ENCODE assay signal across 16 cellular contexts in the genomic region with DNA sequence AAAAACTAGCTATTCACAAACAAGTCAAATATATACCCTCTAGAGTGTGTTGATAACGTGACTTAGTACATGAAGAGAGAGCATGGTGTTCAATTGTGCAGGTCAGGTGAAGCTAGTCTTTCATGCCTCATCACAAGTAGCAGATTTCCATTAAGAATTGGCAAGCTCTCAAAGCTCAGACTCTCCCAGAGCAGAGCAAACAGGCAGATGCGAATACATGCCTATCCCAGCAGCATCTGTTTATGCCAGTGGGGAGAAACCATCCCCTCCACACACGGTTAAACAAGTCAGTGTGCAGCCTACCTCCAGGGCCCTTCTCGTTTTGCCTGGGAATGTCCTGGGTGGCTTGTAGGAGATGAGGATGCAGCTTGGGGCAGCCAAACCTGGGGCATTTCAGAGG.
DNase-seq lines count a peak whose midpoint lies in the region; ATAC-seq and TF ChIP-seq lines count a peak whose summit lies in the region.
"Had no signal": no experiment of that assay in that cellular context is flagged by ENCODE, and none has a peak within 500 bp of the region (broad histone marks: within the 10 kb centered on the region; RNA-seq: fewer than 3 reads in every experiment).

No MANE protein-coding gene starts in this region.

- H2BK120ac ChIP-seq in trophoblast cell (ENCODE audit: insufficient read depth, low read length, poor library complexity) = no peak overlapping the region

- no peak overlapping the region for H4K8ac ChIP-seq in trophoblast cell (ENCODE audit: low read depth, low read length)

- no peak overlapping the region for H3K4ac ChIP-seq in trophoblast cell (ENCODE audit: low read depth, low read length)

- H3K36me3 ChIP-seq in H7 (replicated peaks; ENCODE audit: control insufficient read depth, insufficient read depth, low read length) (no peaks in the 10 kb centered on the region), endodermal cell (ENCODE audit: control insufficient read depth, insufficient read depth, low read length) (no peaks in the 10 kb centered on the region), trophoblast cell (ENCODE audit: control insufficient read depth in 1 of 2, insufficient read depth in 2 of 2, low read length in 2 of 2) (no peaks in the 10 kb centered on the region)
- H3K36me3 ChIP-seq: colonic mucosa, heart left ventricle, spleen had no signal

- H3K27ac ChIP-seq in endodermal cell (ENCODE audit: low read depth, low read length) (no peak overlapping the region), trophoblast cell (ENCODE audit: low read depth, low read length) (no peak overlapping the region)
- H3K27ac ChIP-seq: colonic mucosa, heart left ventricle, spleen had no signal

- no peaks in the 10 kb centered on the region for H3K79me1 ChIP-seq in trophoblast cell (ENCODE audit: low read length)

- no peak for TF ChIP-seq CTCF in endodermal cell (conservative IDR thresholded peaks at IDR 0.05)

- WGBS in endodermal cell (ENCODE audit: insufficient coverage in 1 of 2, insufficient read length in 1 of 2), 2 experiments = 80 to 92% methylated on average over 3 to 4 of the region's 4 CpGs
- WGBS in trophoblast cell (ENCODE audit: extremely low coverage, insufficient coverage, insufficient read length) = no CpG with 5 or more reads among the region's 4 CpGs

- H3K27me3 Mint-ChIP-seq in endodermal cell (ENCODE audit: insufficient read depth) = no peaks in the 10 kb centered on the region
- H3K27me3 Mint-ChIP-seq: activated CD4-positive, alpha-beta T cell treated with anti-CD3 and anti-CD28 coated beads, Interleukin-2, amount 10 ng/mL, durations not matched to agents 24 days and 14 days; CD4-positive, alpha-beta memory T cell had no signal

- H3K23ac ChIP-seq in trophoblast cell (ENCODE audit: low read length) = no peak overlapping the region

- H4K12ac ChIP-seq in trophoblast cell (ENCODE audit: low read depth, low read length) = no peak overlapping the region

- H3K27me3 ChIP-seq in H7 (ENCODE audit: control insufficient read depth, insufficient read depth, low read length) (no peaks in the 10 kb centered on the region), endodermal cell (ENCODE audit: control insufficient read depth, insufficient read depth, low read length, poor library complexity, severe bottlenecking) (no peaks in the 10 kb centered on the region), trophoblast cell (ENCODE audit: insufficient read depth, low read length) (no peaks in the 10 kb centered on the region)
- H3K27me3 ChIP-seq: colonic mucosa, heart left ventricle, spleen had no signal

- H4K91ac ChIP-seq in trophoblast cell (ENCODE audit: low read depth, low read length) = no peak overlapping the region

- H3K4me1 ChIP-seq in endodermal cell (ENCODE audit: control insufficient read depth, insufficient read depth, low read length) (no peaks in the 10 kb centered on the region), trophoblast cell (ENCODE audit: control insufficient read depth in 1 of 2, insufficient read depth in 2 of 2, low read length in 2 of 2) (no peaks in the 10 kb centered on the region)
- H3K4me1 ChIP-seq: colonic mucosa, heart left ventricle, spleen had no signal

- no peak overlapping the region for H3K18ac ChIP-seq in trophoblast cell (ENCODE audit: low read length)

- H3K14ac ChIP-seq in trophoblast cell (ENCODE audit: low read length) = no peak overlapping the region

- no peak overlapping the region for H3K27ac Mint-ChIP-seq in endodermal cell
- H3K27ac Mint-ChIP-seq: activated CD4-positive, alpha-beta T cell treated with anti-CD3 and anti-CD28 coated beads, Interleukin-2, amount 10 ng/mL, durations not matched to agents 24 days and 14 days; CD4-positive, alpha-beta memory T cell; immature natural killer cell had no signal

- H3K9me3 Mint-ChIP-seq in endodermal cell = peaks cover 1% of the 10 kb centered on the region
- H3K9me3 Mint-ChIP-seq: activated CD4-positive, alpha-beta T cell treated with anti-CD3 and anti-CD28 coated beads, Interleukin-2, amount 10 ng/mL, durations not matched to agents 24 days and 14 days; CD4-positive, alpha-beta memory T cell had no signal

- no peak overlapping the region for H2AK5ac ChIP-seq in trophoblast cell (ENCODE audit: low read length)

- ATAC-seq in HG02588 (IDR thresholded peaks at IDR 0.05; ENCODE audit: unreplicated experiment) = no peak
- ATAC-seq: heart left ventricle had no signal

- H3K36me3 Mint-ChIP-seq in endodermal cell (ENCODE audit: low read depth) = no peaks in the 10 kb centered on the region
- H3K36me3 Mint-ChIP-seq: CD4-positive, alpha-beta memory T cell; immature natural killer cell had no signal

- no peak overlapping the region for H3K4me3 ChIP-seq in H7 (ENCODE audit: insufficient read depth, low read depth, low read length)
- H3K4me3 ChIP-seq in endodermal cell (ENCODE audit: low read length) = no peak overlapping the region
- no peak overlapping the region for H3K4me3 ChIP-seq in trophoblast cell (ENCODE audit: low read depth, low read length)
- H3K4me3 ChIP-seq: colonic mucosa, heart left ventricle, spleen had no signal

- H3K79me2 ChIP-seq in trophoblast cell (ENCODE audit: control insufficient read depth, insufficient read depth, low read length, poor library complexity) = no peaks in the 10 kb centered on the region

- no peak overlapping the region for H2BK5ac ChIP-seq in trophoblast cell (ENCODE audit: low read depth, low read length, poor library complexity)

- no peak overlapping the region for H2BK12ac ChIP-seq in trophoblast cell (ENCODE audit: low read length)

- DNase-seq in H7 (peak; percentile 2), NCI-H2029 (lab: John Stamatoyannopoulos, UW) (peak; percentile 89), NCI-H446 treated with DMSO at 0.1 percent for 48 hours (lab: John Stamatoyannopoulos, UW) (peak; percentile 63), endodermal cell (peak; percentile 48), mucosa of gallbladder (ENCODE audit: low spot score) (no peak), trophoblast cell (no peak)
- DNase-seq: activated CD4-positive, alpha-beta T cell treated with anti-CD3 and anti-CD28 coated beads, Interleukin-2, amount 10 ng/mL, durations not matched to agents 24 days and 14 days; CD4-positive, alpha-beta memory T cell; colonic mucosa; heart left ventricle; immature natural killer cell; KG1; MV-4-11; spleen; substantia nigra had no signal

- H3K4me3 Mint-ChIP-seq in endodermal cell = no peak overlapping the region
- H3K4me3 Mint-ChIP-seq: activated CD4-positive, alpha-beta T cell treated with anti-CD3 and anti-CD28 coated beads, Interleukin-2, amount 10 ng/mL, durations not matched to agents 24 days and 14 days; CD4-positive, alpha-beta memory T cell; immature natural killer cell had no signal

- H3K9me3 ChIP-seq in endodermal cell (ENCODE audit: control insufficient read depth, low read length) (peaks cover 11% of the 10 kb centered on the region), trophoblast cell (ENCODE audit: insufficient read depth, low read depth, low read length) (no peaks in the 10 kb centered on the region)
- H3K9me3 ChIP-seq: colonic mucosa had no signal

- no peak overlapping the region for H3K9ac ChIP-seq in endodermal cell (ENCODE audit: extremely low read depth, low read length, poor library complexity, severe bottlenecking)
- H3K9ac ChIP-seq in trophoblast cell (ENCODE audit: low read length) = no peak overlapping the region

- H3K4me2 ChIP-seq in trophoblast cell (ENCODE audit: low read length) = no peak overlapping the region

- H2AFZ ChIP-seq in trophoblast cell (ENCODE audit: insufficient read depth, low read length, poor library complexity) = no peak overlapping the region

- H3K4me1 Mint-ChIP-seq in endodermal cell = peaks cover 3% of the 10 kb centered on the region
- H3K4me1 Mint-ChIP-seq: CD4-positive, alpha-beta memory T cell had no signal

Comparison
In these comparisons a context has a peak if more than half of its experiments do, and no peak if none do; other contexts are left out.
1. DNase-seq: peak in H7 (single experiment), NCI-H2029 (single experiment), NCI-H446 treated with DMSO at 0.1 percent for 48 hours (single experiment) and endodermal cell (single experiment); none in mucosa of gallbladder (single experiment) and trophoblast cell (0 of 2).